Comparison of ENCODE assay signal across 2 cellular contexts in the genomic region with DNA sequence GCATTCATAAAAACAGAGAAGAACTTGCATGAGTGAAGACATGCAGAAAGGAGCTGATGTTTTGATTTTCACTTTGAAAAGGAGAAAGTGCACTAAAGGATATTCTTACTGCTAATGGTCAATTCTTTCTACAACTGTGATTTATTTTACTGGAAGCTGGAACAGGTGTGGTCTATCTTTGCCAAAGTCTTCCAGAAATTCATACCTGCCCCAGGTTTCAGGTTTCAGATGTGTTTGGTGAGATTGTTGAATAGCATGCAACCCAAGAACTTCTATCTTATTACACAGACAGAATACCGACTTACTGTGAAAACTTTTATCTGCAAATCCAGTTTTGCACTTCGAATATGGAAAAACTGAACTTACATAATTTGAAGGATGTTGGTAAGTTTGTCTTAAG.
TF ChIP-seq lines count a peak whose summit lies in the region.

No MANE protein-coding gene starts in this region.

TF ChIP-seq in SK-N-SH, 30 proteins besides CTCF, POLR2A, EP300 and RAD21 (continued from another document):
- TF ChIP-seq, protein P1, sequence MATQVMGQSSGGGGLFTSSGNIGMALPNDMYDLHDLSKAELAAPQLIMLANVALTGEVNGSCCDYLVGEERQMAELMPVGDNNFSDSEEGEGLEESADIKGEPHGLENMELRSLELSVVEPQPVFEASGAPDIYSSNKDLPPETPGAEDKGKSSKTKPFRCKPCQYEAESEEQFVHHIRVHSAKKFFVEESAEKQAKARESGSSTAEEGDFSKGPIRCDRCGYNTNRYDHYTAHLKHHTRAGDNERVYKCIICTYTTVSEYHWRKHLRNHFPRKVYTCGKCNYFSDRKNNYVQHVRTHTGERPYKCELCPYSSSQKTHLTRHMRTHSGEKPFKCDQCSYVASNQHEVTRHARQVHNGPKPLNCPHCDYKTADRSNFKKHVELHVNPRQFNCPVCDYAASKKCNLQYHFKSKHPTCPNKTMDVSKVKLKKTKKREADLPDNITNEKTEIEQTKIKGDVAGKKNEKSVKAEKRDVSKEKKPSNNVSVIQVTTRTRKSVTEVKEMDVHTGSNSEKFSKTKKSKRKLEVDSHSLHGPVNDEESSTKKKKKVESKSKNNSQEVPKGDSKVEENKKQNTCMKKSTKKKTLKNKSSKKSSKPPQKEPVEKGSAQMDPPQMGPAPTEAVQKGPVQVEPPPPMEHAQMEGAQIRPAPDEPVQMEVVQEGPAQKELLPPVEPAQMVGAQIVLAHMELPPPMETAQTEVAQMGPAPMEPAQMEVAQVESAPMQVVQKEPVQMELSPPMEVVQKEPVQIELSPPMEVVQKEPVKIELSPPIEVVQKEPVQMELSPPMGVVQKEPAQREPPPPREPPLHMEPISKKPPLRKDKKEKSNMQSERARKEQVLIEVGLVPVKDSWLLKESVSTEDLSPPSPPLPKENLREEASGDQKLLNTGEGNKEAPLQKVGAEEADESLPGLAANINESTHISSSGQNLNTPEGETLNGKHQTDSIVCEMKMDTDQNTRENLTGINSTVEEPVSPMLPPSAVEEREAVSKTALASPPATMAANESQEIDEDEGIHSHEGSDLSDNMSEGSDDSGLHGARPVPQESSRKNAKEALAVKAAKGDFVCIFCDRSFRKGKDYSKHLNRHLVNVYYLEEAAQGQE (IDR thresholded peaks at IDR 0.05; ENCODE audit: low read depth, low read length) = no peak

TF ChIP-seq in SK-N-SH treated with all-trans-retinoic acid at 6 μM for 48 hours, 23 proteins besides CTCF, POLR2A, EP300 and RAD21 (continued from another document):
- TF ChIP-seq, protein P2, sequence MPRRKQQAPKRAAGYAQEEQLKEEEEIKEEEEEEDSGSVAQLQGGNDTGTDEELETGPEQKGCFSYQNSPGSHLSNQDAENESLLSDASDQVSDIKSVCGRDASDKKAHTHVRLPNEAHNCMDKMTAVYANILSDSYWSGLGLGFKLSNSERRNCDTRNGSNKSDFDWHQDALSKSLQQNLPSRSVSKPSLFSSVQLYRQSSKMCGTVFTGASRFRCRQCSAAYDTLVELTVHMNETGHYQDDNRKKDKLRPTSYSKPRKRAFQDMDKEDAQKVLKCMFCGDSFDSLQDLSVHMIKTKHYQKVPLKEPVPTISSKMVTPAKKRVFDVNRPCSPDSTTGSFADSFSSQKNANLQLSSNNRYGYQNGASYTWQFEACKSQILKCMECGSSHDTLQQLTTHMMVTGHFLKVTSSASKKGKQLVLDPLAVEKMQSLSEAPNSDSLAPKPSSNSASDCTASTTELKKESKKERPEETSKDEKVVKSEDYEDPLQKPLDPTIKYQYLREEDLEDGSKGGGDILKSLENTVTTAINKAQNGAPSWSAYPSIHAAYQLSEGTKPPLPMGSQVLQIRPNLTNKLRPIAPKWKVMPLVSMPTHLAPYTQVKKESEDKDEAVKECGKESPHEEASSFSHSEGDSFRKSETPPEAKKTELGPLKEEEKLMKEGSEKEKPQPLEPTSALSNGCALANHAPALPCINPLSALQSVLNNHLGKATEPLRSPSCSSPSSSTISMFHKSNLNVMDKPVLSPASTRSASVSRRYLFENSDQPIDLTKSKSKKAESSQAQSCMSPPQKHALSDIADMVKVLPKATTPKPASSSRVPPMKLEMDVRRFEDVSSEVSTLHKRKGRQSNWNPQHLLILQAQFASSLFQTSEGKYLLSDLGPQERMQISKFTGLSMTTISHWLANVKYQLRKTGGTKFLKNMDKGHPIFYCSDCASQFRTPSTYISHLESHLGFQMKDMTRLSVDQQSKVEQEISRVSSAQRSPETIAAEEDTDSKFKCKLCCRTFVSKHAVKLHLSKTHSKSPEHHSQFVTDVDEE (CRISPR knock-in tag; IDR thresholded peaks at IDR 0.05) = no peak
- TF ChIP-seq PPARA (CRISPR knock-in tag; IDR thresholded peaks at IDR 0.05; ENCODE audit: borderline replicate concordance) (no peak), TCF4 (CRISPR knock-in tag; IDR thresholded peaks at IDR 0.05; ENCODE audit: borderline replicate concordance) (no peak), ARNTL (CRISPR knock-in tag; IDR thresholded peaks at IDR 0.05; ENCODE audit: borderline replicate concordance, low read depth) (no peak), ESRRG (CRISPR knock-in tag; IDR thresholded peaks at IDR 0.05) (no peak), RARB (CRISPR knock-in tag; IDR thresholded peaks at IDR 0.05) (no peak), SNAI2 (CRISPR knock-in tag; IDR thresholded peaks at IDR 0.05) (no peak)
- TF ChIP-seq, protein P3, sequence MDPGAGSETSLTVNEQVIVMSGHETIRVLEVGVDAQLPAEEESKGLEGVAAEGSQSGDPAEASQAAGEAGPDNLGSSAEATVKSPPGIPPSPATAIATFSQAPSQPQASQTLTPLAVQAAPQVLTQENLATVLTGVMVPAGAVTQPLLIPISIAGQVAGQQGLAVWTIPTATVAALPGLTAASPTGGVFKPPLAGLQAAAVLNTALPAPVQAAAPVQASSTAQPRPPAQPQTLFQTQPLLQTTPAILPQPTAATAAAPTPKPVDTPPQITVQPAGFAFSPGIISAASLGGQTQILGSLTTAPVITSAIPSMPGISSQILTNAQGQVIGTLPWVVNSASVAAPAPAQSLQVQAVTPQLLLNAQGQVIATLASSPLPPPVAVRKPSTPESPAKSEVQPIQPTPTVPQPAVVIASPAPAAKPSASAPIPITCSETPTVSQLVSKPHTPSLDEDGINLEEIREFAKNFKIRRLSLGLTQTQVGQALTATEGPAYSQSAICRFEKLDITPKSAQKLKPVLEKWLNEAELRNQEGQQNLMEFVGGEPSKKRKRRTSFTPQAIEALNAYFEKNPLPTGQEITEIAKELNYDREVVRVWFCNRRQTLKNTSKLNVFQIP (CRISPR knock-in tag; IDR thresholded peaks at IDR 0.05; ENCODE audit: borderline replicate concordance, low read depth) = no peak
